Comparison of ENCODE assay signal across 1 cellular context in the genomic region with DNA sequence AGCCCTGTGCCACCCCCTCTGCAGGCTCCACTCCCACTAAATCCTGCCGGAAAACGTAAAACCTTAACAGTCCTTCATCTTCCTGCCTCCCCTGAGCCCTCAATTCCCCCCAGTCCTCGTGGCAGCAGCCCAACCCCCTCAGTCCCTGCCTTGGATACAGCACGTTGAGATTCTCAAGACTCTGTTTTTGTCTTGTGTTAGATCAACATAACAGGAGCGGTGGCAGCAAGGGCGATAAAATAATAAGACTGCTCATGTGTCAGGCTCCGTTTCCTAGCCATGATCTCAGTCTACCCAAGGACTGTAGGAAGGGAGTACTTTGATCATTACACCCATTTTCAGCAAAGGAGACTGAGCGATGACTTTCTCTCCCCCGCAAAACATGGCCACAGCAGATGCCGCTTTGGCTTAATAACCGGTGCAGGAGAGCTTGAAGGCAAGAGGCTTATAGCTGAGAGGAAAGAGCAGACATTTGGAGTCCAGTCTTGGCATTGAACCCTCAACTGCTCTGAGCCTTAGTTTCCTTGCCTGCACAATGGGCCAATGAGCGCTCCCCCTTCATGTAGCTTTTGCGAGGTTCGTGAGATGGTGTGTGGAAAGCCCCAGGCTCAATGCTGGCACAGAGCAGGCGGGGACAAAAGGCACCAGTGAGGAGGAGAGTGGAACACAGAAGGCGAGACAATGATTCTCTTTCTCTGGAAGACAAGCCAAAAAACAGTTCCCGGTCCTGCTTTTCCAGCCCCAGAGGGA.
TF ChIP-seq lines count a peak whose summit lies in the region.

No MANE protein-coding gene starts in this region.

TF ChIP-seq in HCT116, 20 proteins besides CTCF, POLR2A, EP300 and RAD21:
- no peak for TF ChIP-seq ELF1 (IDR thresholded peaks at IDR 0.05; ENCODE audit: borderline replicate concordance, low read depth)
- TF ChIP-seq ZFX (IDR thresholded peaks at IDR 0.05) = no peak
- TF ChIP-seq POLR2AphosphoS5 (IDR thresholded peaks at IDR 0.05; ENCODE audit: low read depth, low read length) = no peak
- TF ChIP-seq SIN3A (IDR thresholded peaks at IDR 0.05; ENCODE audit: low read depth) = no peak
- TF ChIP-seq EGR1 (IDR thresholded peaks at IDR 0.05; ENCODE audit: low read depth) = no peak
- no peak for TF ChIP-seq MAX (IDR thresholded peaks at IDR 0.05)
- TF ChIP-seq YY1 (IDR thresholded peaks at IDR 0.05; ENCODE audit: extremely low read depth, insufficient replicate concordance, low read depth, low read length) = no peak
- no peak for TF ChIP-seq SRF (IDR thresholded peaks at IDR 0.05; ENCODE audit: low read depth)
- no peak for TF ChIP-seq CBX3 (IDR thresholded peaks at IDR 0.05; ENCODE audit: low read depth)
- TF ChIP-seq, protein P1, sequence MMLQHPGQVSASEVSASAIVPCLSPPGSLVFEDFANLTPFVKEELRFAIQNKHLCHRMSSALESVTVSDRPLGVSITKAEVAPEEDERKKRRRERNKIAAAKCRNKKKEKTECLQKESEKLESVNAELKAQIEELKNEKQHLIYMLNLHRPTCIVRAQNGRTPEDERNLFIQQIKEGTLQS (IDR thresholded peaks at IDR 0.05) = no peak
- no peak for TF ChIP-seq ZNF274 (IDR thresholded peaks at IDR 0.05; ENCODE audit: low read depth, low read length)
